Comparison of ENCODE assay signal across 8 cellular contexts in genomic region chr10:110919349-110919931, GRCh38. TPM values are rescaled to one million over a fixed set of nuclear protein-coding genes. Genes with fewer than 3 reads are reported as not detected.
DNase-seq lines count a peak whose midpoint lies in the region; ATAC-seq lines count a peak whose summit lies in the region.

Gene SHOC2 (plus strand): TSS chr10:110919604. CDS start chr10:110964359, 44,755 bp downstream.

- peaks cover 26% of the 10 kb centered on the region for H3K4me1 ChIP-seq in endocrine pancreas (ENCODE audit: control insufficient read depth, insufficient read depth, low read length)
- H3K4me1 ChIP-seq in muscle layer of duodenum (ENCODE audit: control insufficient read depth in 1 of 2, insufficient read depth in 2 of 2, low read length in 2 of 2): peaks cover 16 to 30% of the 10 kb centered on the region in 2 donors

- CTCF ChIA-PET in activated CD8-positive, alpha-beta memory T cell treated with anti-CD3 and anti-CD28 coated beads for 36 hours (lab: Charles Lee): interaction anchor here (0.9 to 2.0 kb wide), 5 partner anchors 22 to 173 kb away, joined by 3 to 7 read pairs (median 4); no protein-coding TSS in a partner anchor

- peak within 1 kb of the TSS; percentile 98 for H3K9ac ChIP-seq in endocrine pancreas (ENCODE audit: control insufficient read depth, insufficient read depth, low read length)

- no peak for DNase-seq in Daoy (ENCODE audit: low read depth)
- DNase-seq in LHCN-M2 (ENCODE audit: low read depth): no peak
- DNase-seq in stimulated activated naive CD4-positive, alpha-beta T cell (lab: John Stamatoyannopoulos, UW): peak; percentile 89 to 99 (median 98)
- DNase-seq in SIG-M5 (lab: John Stamatoyannopoulos, UW): no peak

- H3K36me3 ChIP-seq in endocrine pancreas (ENCODE audit: control insufficient read depth, insufficient read depth, low read length) (no peaks in the 10 kb centered on the region), muscle layer of duodenum (ENCODE audit: control insufficient read depth in 1 of 2, insufficient read depth in 2 of 2, low read length in 2 of 2) (peaks cover 0 to 6% of the 10 kb centered on the region in 2 donors)

- ATAC-seq in GM21529 (IDR thresholded peaks at IDR 0.05; ENCODE audit: unreplicated experiment): peak; percentile 9

- peak within 1 kb of the TSS; percentile 98 for H3K27ac ChIP-seq in muscle layer of duodenum (ENCODE audit: low read length)

- H3K9me3 ChIP-seq in endocrine pancreas (ENCODE audit: control insufficient read depth, low read length) (no peaks in the 10 kb centered on the region), muscle layer of duodenum (ENCODE audit: control insufficient read depth in 1 of 2, low read length in 2 of 2) (no peaks in the 10 kb centered on the region)

- H3K4me3 ChIP-seq in endocrine pancreas (ENCODE audit: control insufficient read depth, insufficient read depth, low read length) (peak within 1 kb of the TSS; percentile 98), muscle layer of duodenum (ENCODE audit: low read depth in 1 of 2, low read length in 2 of 2) (peak within 1 kb of the TSS; percentile 80 to 97)

- POLR2A ChIA-PET in activated CD8-positive, alpha-beta memory T cell treated with anti-CD3 and anti-CD28 coated beads for 36 hours (lab: Charles Lee): interaction anchor here (0.6 to 1.8 kb wide), 13 partner anchors 17 to 710 kb away, joined by 3 to 8 read pairs (median 3); partner anchors contain the start of gene PDCD4

- no peaks in the 10 kb centered on the region for H3K27me3 ChIP-seq in endocrine pancreas (ENCODE audit: control insufficient read depth, insufficient read depth, low read length)
- H3K27me3 ChIP-seq in muscle layer of duodenum (ENCODE audit: low read depth, low read length): no peaks in the 10 kb centered on the region

RNA-seq across cellular contexts. Expression of gene SHOC2, which starts in this region (rescaled TPM):
- total RNA-seq in Daoy (2014; rRNA removed; shearing (Covaris generic)): 11.7 and 15.3 TPM in 2 replicates
- total RNA-seq in LHCN-M2 (2014; rRNA removed): 28.9 and 36.2 TPM in 2 replicates
- 16.0 TPM for polyA plus RNA-seq in LHCN-M2 (2012)
- total RNA-seq in activated CD8-positive, alpha-beta memory T cell treated with anti-CD3 and anti-CD28 coated beads for 36 hours: 10 to 100 TPM; 51.3 to 51.4 TPM

Comparison
In these comparisons a context has a peak if more than half of its experiments do, and no peak if none do; other contexts are left out.
1. DNase-seq: peak in stimulated activated naive CD4-positive, alpha-beta T cell (6 of 6); none in Daoy (single experiment), LHCN-M2 (single experiment) and SIG-M5 (single experiment).